8 cellular contexts compared by ENCODE assay signal in the genomic region with DNA sequence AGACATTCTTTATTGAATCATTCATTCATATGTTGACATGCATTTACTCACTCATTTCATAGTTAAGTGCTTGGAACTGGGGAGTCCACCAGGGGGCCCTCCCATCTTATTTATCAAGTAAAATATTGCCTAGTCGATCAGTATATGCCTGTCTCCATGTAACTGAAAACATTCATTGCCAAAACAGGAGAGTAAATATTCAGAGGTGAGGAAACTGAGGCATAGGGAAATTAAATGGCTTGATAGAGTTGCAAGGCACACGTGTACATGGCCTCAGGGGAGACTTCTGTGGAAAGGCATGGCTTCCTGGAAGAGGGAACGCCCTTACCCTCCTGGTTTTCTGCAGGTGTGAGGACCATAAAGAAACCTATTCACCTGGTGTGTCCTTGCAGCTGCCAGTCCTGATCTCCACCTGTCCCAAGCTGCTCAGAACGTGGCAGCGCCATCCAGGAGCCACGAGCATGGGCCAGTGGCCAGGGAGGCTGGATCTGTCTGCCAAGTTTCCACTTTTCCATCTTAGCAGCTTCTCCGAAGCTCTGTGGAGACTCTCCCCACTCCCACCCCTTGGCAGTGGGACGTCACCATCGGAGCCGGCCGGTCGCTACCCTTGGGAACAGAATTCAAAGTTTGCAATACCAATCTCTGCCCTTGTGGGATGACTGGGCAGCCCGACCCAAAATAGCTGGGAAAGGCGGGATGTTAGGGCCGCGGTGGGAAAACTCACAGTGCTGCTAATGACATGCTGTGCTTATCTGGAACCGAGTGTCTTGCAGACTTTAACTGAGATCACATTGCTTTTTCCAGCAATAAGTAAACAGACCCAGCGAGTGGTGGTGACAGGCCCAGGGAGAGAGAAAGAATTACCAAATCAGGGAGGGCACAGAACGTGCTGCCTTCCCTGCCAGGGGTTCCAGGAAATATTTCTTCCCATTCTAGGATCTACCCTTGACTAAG. TPM values are rescaled to one million over a fixed set of nuclear protein-coding genes. Genes with fewer than 3 reads are reported as not detected.
DNase-seq lines count a peak whose midpoint lies in the region; ATAC-seq and TF ChIP-seq lines count a peak whose summit lies in the region.

No MANE protein-coding gene starts in this region.

- peaks cover 8% of the 10 kb centered on the region for H3K4me1 Mint-ChIP-seq in activated T-cell treated with anti-CD3 and anti-CD28 coated beads, Interleukin-2, amount 50 U/mL, for 24 hours (ENCODE audit: low read depth)
- H3K4me1 Mint-ChIP-seq in activated CD8-positive, alpha-beta T cell treated with anti-CD3 and anti-CD28 coated beads, Interleukin-2, amount 10 ng/mL, durations not matched to agents 7 days and 5 days (ENCODE audit: low read depth), result peaks cover 7% of the 10 kb centered on the region

- peak in 1 of 3 donors; percentile 68 for TF ChIP-seq CTCF in omental fat pad (IDR thresholded peaks at IDR 0.05)

- no peaks in the 10 kb centered on the region for H3K9me3 Mint-ChIP-seq in activated T-cell treated with anti-CD3 and anti-CD28 coated beads, Interleukin-2, amount 50 U/mL, for 24 hours
- H3K9me3 Mint-ChIP-seq in activated CD8-positive, alpha-beta T cell treated with anti-CD3 and anti-CD28 coated beads, Interleukin-2, amount 10 ng/mL, durations not matched to agents 7 days and 5 days (ENCODE audit: insufficient read depth), result no peaks in the 10 kb centered on the region

- peak; percentile 43 for ATAC-seq in activated CD8-positive, alpha-beta T cell treated with anti-CD3 and anti-CD28 coated beads, Interleukin-2, amount 10 ng/mL, durations not matched to agents 7 days and 5 days
- ATAC-seq in omental fat pad (ENCODE audit: low FRiP score) (peak; percentile 55), HG03025 (IDR thresholded peaks at IDR 0.05; ENCODE audit: low FRiP score, unreplicated experiment) (no peak)

- no peak overlapping the region for H3K4me3 Mint-ChIP-seq in activated T-cell treated with anti-CD3 and anti-CD28 coated beads, Interleukin-2, amount 50 U/mL, for 24 hours
- H3K4me3 Mint-ChIP-seq in activated CD8-positive, alpha-beta T cell treated with anti-CD3 and anti-CD28 coated beads, Interleukin-2, amount 10 ng/mL, durations not matched to agents 7 days and 5 days, result no peak overlapping the region

- peak; percentile 37 for DNase-seq in activated T-cell treated with anti-CD3 and anti-CD28 coated beads for 1 hour (ENCODE audit: low read depth)
- no peak for DNase-seq in activated T-cell treated with anti-CD3 and anti-CD28 coated beads, Interleukin-2, amount 50 U/mL, for 24 hours
- DNase-seq in NCI-H446 (lab: John Stamatoyannopoulos, UW), result peak; percentile 59 to 71
- peak; percentile 72 for DNase-seq in activated CD8-positive, alpha-beta T cell treated with anti-CD3 and anti-CD28 coated beads, Interleukin-2, amount 10 ng/mL, durations not matched to agents 7 days and 5 days
- peak; percentile 84 for DNase-seq in fibroblast of peridontal ligament (ENCODE audit: extremely low read depth)
- no peak for DNase-seq in omental fat pad (ENCODE audit: low spot score)
- no peak for DNase-seq in OCI-M2 (lab: John Stamatoyannopoulos, UW; ENCODE audit: unreplicated experiment)

- H3K27me3 Mint-ChIP-seq in activated T-cell treated with anti-CD3 and anti-CD28 coated beads, Interleukin-2, amount 50 U/mL, for 24 hours, result peaks cover 20% of the 10 kb centered on the region
- H3K27me3 Mint-ChIP-seq in activated CD8-positive, alpha-beta T cell treated with anti-CD3 and anti-CD28 coated beads, Interleukin-2, amount 10 ng/mL, durations not matched to agents 7 days and 5 days (ENCODE audit: low read depth), result peaks cover 27% of the 10 kb centered on the region

- POLR2A ChIA-PET in activated CD8-positive, alpha-beta T cell treated with anti-CD3 and anti-CD28 coated beads, Interleukin-2, amount 10 ng/mL, durations not matched to agents 7 days and 5 days (lab: Charles Lee), result no interaction called here

- CTCF ChIA-PET in activated CD8-positive, alpha-beta T cell treated with anti-CD3 and anti-CD28 coated beads, Interleukin-2, amount 10 ng/mL, durations not matched to agents 7 days and 5 days (lab: Charles Lee), result interaction anchor here (1.3 to 4.7 kb wide), 3 partner anchors 22 to 39 kb away, joined by 3 to 21 read pairs (median 8); no protein-coding TSS in a partner anchor

- H3K27ac Mint-ChIP-seq in activated T-cell treated with anti-CD3 and anti-CD28 coated beads, Interleukin-2, amount 50 U/mL, for 24 hours, result no peak overlapping the region
- H3K27ac Mint-ChIP-seq in activated CD8-positive, alpha-beta T cell treated with anti-CD3 and anti-CD28 coated beads, Interleukin-2, amount 10 ng/mL, durations not matched to agents 7 days and 5 days, result no peak overlapping the region

- no peaks in the 10 kb centered on the region for H3K36me3 Mint-ChIP-seq in activated T-cell treated with anti-CD3 and anti-CD28 coated beads, Interleukin-2, amount 50 U/mL, for 24 hours (ENCODE audit: low read depth)
- no peaks in the 10 kb centered on the region for H3K36me3 Mint-ChIP-seq in activated CD8-positive, alpha-beta T cell treated with anti-CD3 and anti-CD28 coated beads, Interleukin-2, amount 10 ng/mL, durations not matched to agents 7 days and 5 days (ENCODE audit: low read depth)

RNA-seq across cellular contexts. Expression of gene C1QTNF1, which starts 4.1 kb away (rescaled TPM):
- total RNA-seq in activated CD8-positive, alpha-beta T cell treated with anti-CD3 and anti-CD28 coated beads, Interleukin-2, amount 10 ng/mL, durations not matched to agents 7 days and 5 days, result not detected
- total RNA-seq in omental fat pad, result 100 to 1,000 TPM; 110 to 438 (median 388) TPM

RNA-seq across cellular contexts. Expression of gene CANT1, which starts 10.3 kb away (rescaled TPM):
- total RNA-seq in activated CD8-positive, alpha-beta T cell treated with anti-CD3 and anti-CD28 coated beads, Interleukin-2, amount 10 ng/mL, durations not matched to agents 7 days and 5 days, result 10 to 100 TPM; 74.4 to 78.5 TPM
- total RNA-seq in omental fat pad, result 10 to 100 TPM; 24.0 to 34.8 (median 30.3) TPM

RNA-seq across cellular contexts. Expression of gene LGALS3BP, which starts 40.2 kb away (rescaled TPM):
- 100 to 1,000 TPM; 172 to 181 TPM for total RNA-seq in activated CD8-positive, alpha-beta T cell treated with anti-CD3 and anti-CD28 coated beads, Interleukin-2, amount 10 ng/mL, durations not matched to agents 7 days and 5 days
- total RNA-seq in omental fat pad, result 100 to 1,000 TPM; 325 to 516 (median 441) TPM

RNA-seq across cellular contexts. Expression of gene ENGASE, which starts 54.7 kb away (rescaled TPM):
- total RNA-seq in activated CD8-positive, alpha-beta T cell treated with anti-CD3 and anti-CD28 coated beads, Interleukin-2, amount 10 ng/mL, durations not matched to agents 7 days and 5 days, result 10 to 100 TPM; 38.2 to 41.1 TPM
- total RNA-seq in omental fat pad, result 10 to 100 TPM; 12.2 to 52.3 (median 22.2) TPM

Comparison
In these comparisons a context has a peak if more than half of its experiments do, and no peak if none do; other contexts are left out.
1. DNase-seq: peak in activated T-cell treated with anti-CD3 and anti-CD28 coated beads for 1 hour (single experiment), NCI-H446 (2 of 2), activated CD8-positive, alpha-beta T cell treated with anti-CD3 and anti-CD28 coated beads, Interleukin-2, amount 10 ng/mL, durations not matched to agents 7 days and 5 days (single experiment) and fibroblast of peridontal ligament (single experiment); none in activated T-cell treated with anti-CD3 and anti-CD28 coated beads, Interleukin-2, amount 50 U/mL, for 24 hours (single experiment), omental fat pad (single experiment) and OCI-M2 (single experiment).
2. RNA of gene C1QTNF1, which starts 4.1 kb away (total RNA-seq): 110 to 438 TPM in omental fat pad; not detected in activated CD8-positive, alpha-beta T cell treated with anti-CD3 and anti-CD28 coated beads, Interleukin-2, amount 10 ng/mL, durations not matched to agents 7 days and 5 days; every median in the first group is over 100 times any median in the second.